Comparison of ENCODE assay signal across 16 cellular contexts in genomic region chr10:132607961-132608495, GRCh38.
DNase-seq lines count a peak whose midpoint lies in the region; ATAC-seq, FAIRE-seq and TF ChIP-seq lines count a peak whose summit lies in the region.
"Had no signal": no experiment of that assay in that cellular context is flagged by ENCODE, and none has a peak within 500 bp of the region (broad histone marks: within the 10 kb centered on the region; RNA-seq: fewer than 3 reads in every experiment).

No MANE protein-coding gene starts in this region.

- BruUV-seq in Panc1 (replicated peaks; lab: Mats Ljungman, UMichigan), result no TSS peak

- no peak overlapping the region for H2AFZ ChIP-seq in smooth muscle cell (ENCODE audit: low read depth)

- H3K27me3 ChIP-seq in Panc1 (ENCODE audit: control insufficient read depth, insufficient read depth, low read length) (no peaks in the 10 kb centered on the region), smooth muscle cell (ENCODE audit: low read depth) (no peaks in the 10 kb centered on the region)

- DNase-seq in Panc1 (ENCODE audit: low read depth, low spot score) (no peak), activated B cell treated with CpG ODN at 0.5 μM for 24 hours (peak; percentile 12), kidney (peak; percentile 66), sciatic nerve (ENCODE audit: low spot score) (peak; percentile 52), smooth muscle cell (lab: John Stamatoyannopoulos, UW; ENCODE audit: unreplicated experiment) (no peak), NOMO-1 treated with DMSO at 0.1 percent for 48 hours (lab: John Stamatoyannopoulos, UW; ENCODE audit: unreplicated experiment) (no peak), NCI-H2107 treated with DMSO at 0.1 percent for 48 hours (lab: John Stamatoyannopoulos, UW; ENCODE audit: unreplicated experiment) (no peak)
- DNase-seq: CD8-positive, alpha-beta T cell; DND-41; GF-D8; HFFc6; Karpas-422; MM.1S; NCI-H1105; NCI-H1694 treated with DMSO at 0.1 percent for 48 hours; NCI-H446 had no signal

- H3K4me3 ChIP-seq in Panc1 (ENCODE audit: low read depth in 2 of 2, low read length in 2 of 2) (no peak overlapping the region), kidney (ENCODE audit: low read length in 2 of 2) (no peak overlapping the region), smooth muscle cell (no peak overlapping the region)

- H3K4me3 Mint-ChIP-seq in activated B cell treated with CpG ODN at 0.5 μM for 24 hours, result no peak overlapping the region
- H3K4me3 Mint-ChIP-seq: CD8-positive, alpha-beta T cell; HFFc6 had no signal

- H3K27ac ChIP-seq in Panc1 (ENCODE audit: low read length), result no peak overlapping the region
- no peak overlapping the region for H3K27ac ChIP-seq in kidney (ENCODE audit: low read depth in 2 of 2, low read length in 2 of 2)
- no peak overlapping the region for H3K27ac ChIP-seq in smooth muscle cell (ENCODE audit: low read depth)

- FAIRE-seq in kidney (lab: Jason Lieb, UNC), result no peak

- no peak overlapping the region for H3K9ac ChIP-seq in kidney (ENCODE audit: low read length in 2 of 2)
- no peak overlapping the region for H3K9ac ChIP-seq in smooth muscle cell (ENCODE audit: low read depth)

- peaks cover 21% of the 10 kb centered on the region for H3K4me1 Mint-ChIP-seq in activated B cell treated with CpG ODN at 0.5 μM for 24 hours

- no peak overlapping the region for H3K4me2 ChIP-seq in smooth muscle cell

- ATAC-seq in Panc1, result peak; percentile 15; the same call in 1 of the 2 replicates
- ATAC-seq in activated B cell treated with CpG ODN at 0.5 μM for 24 hours (ENCODE audit: low read depth), result no peak
- ATAC-seq in sciatic nerve, result no peak
- ATAC-seq: CD8-positive, alpha-beta T cell had no signal

- CTCF ChIA-PET in Panc1 (lab: Charles Lee) (no interaction called here), activated B cell treated with CpG ODN at 0.5 μM for 24 hours (lab: Charles Lee) (no interaction called here)

- H3F3A ChIP-seq in smooth muscle cell (ENCODE audit: low read depth), result no peaks in the 10 kb centered on the region

- POLR2A ChIA-PET in Panc1 (lab: Charles Lee), result no interaction called here
- POLR2A ChIA-PET in activated B cell treated with CpG ODN at 0.5 μM for 24 hours (lab: Charles Lee), result no interaction called here

- peaks cover 98% of the 10 kb centered on the region for H4K20me1 ChIP-seq in smooth muscle cell (ENCODE audit: low read depth)

- 97% methylated on average over 25 of the region's 25 CpGs for WGBS in smooth muscle cell (ENCODE audit: low lambda C conversion rate)

- no peak overlapping the region for H3K27ac Mint-ChIP-seq in activated B cell treated with CpG ODN at 0.5 μM for 24 hours
- H3K27ac Mint-ChIP-seq: CD8-positive, alpha-beta T cell; HFFc6 had no signal

- H3K9me3 ChIP-seq in Panc1 (ENCODE audit: control insufficient read depth, insufficient read depth, low read depth, low read length) (no peaks in the 10 kb centered on the region), kidney (ENCODE audit: control insufficient read depth in 1 of 2, low read length in 2 of 2) (peaks cover 0 to 4% of the 10 kb centered on the region in 2 donors), smooth muscle cell (replicated peaks; ENCODE audit: low read depth) (no peaks in the 10 kb centered on the region)

- in situ Hi-C loops in Panc1 (cut with HindIII; ENCODE audit: low pct_unique_long_range_greater_than_20kb, low sequenced_read_pairs), result no loop called here

- intact Hi-C loops in Panc1 (cut with micrococcal nuclease; ENCODE audit: unreplicated experiment), result no loop called here
- intact Hi-C loops in activated B cell treated with CpG ODN at 0.5 μM for 24 hours (cut with micrococcal nuclease), result no loop called here
- intact Hi-C loops in kidney (cut with DNase I), result no loop called here
- intact Hi-C loops in sciatic nerve (cut with DNase I), result no loop called here

- H3K9me3 Mint-ChIP-seq in activated B cell treated with CpG ODN at 0.5 μM for 24 hours, result no peaks in the 10 kb centered on the region
- H3K9me3 Mint-ChIP-seq: CD8-positive, alpha-beta T cell; HFFc6 had no signal

- no peaks in the 10 kb centered on the region for H3K27me3 Mint-ChIP-seq in activated B cell treated with CpG ODN at 0.5 μM for 24 hours

- H3K4me1 ChIP-seq in Panc1 (ENCODE audit: control insufficient read depth, insufficient read depth, low read length) (peaks cover 17% of the 10 kb centered on the region), kidney (ENCODE audit: control insufficient read depth in 1 of 2, insufficient read depth in 1 of 2, low read depth in 1 of 2, low read length in 2 of 2) (peaks cover 0 to 17% of the 10 kb centered on the region in 2 donors), smooth muscle cell (ENCODE audit: low read depth) (no peaks in the 10 kb centered on the region)

- H3K36me3 Mint-ChIP-seq in activated B cell treated with CpG ODN at 0.5 μM for 24 hours (ENCODE audit: low read depth), result peaks cover 18% of the 10 kb centered on the region

- TF ChIP-seq CTCF in Panc1 (IDR thresholded peaks at IDR 0.05) (no peak), activated B cell treated with CpG ODN at 0.5 μM for 24 hours (IDR thresholded peaks at IDR 0.05) (no peak), kidney (IDR thresholded peaks at IDR 0.05; ENCODE audit: borderline replicate concordance, extremely low read depth, insufficient read depth) (no peak), smooth muscle cell (IDR thresholded peaks at IDR 0.05; ENCODE audit: borderline replicate concordance, insufficient read depth, poor library complexity, severe bottlenecking) (no peak)

- peaks cover 35% of the 10 kb centered on the region for H3K79me2 ChIP-seq in smooth muscle cell (ENCODE audit: low read depth)

- H3K36me3 ChIP-seq in Panc1 (ENCODE audit: control insufficient read depth, insufficient read depth, low read length) (no peaks in the 10 kb centered on the region), kidney (ENCODE audit: control insufficient read depth in 1 of 2, insufficient read depth in 2 of 2, low read length in 2 of 2) (no peaks in the 10 kb centered on the region), smooth muscle cell (ENCODE audit: low read depth) (no peaks in the 10 kb centered on the region)

Comparison
In these comparisons a context has a peak if more than half of its experiments do, and no peak if none do; other contexts are left out.
1. DNase-seq: peak in activated B cell treated with CpG ODN at 0.5 μM for 24 hours (single experiment), kidney (single experiment) and sciatic nerve (single experiment); none in Panc1 (single experiment), smooth muscle cell (single experiment), NOMO-1 treated with DMSO at 0.1 percent for 48 hours (single experiment) and NCI-H2107 treated with DMSO at 0.1 percent for 48 hours (single experiment).